In genomic region chr14:106790189-106791036, GRCh38 we compare ENCODE assay signal across 8 cellular contexts.
DNase-seq lines count a peak whose midpoint lies in the region; ATAC-seq and TF ChIP-seq lines count a peak whose summit lies in the region.

No MANE protein-coding gene starts in this region.

- no peaks in the 10 kb centered on the region for H3K36me3 Mint-ChIP-seq in activated T-cell treated with anti-CD3 and anti-CD28 coated beads, Interleukin-2, amount 50 U/mL, for 4 hours (ENCODE audit: insufficient read depth)

- H4K91ac ChIP-seq in neuronal stem cell (ENCODE audit: low read depth, low read length, poor library complexity), result no peak overlapping the region

- H3K23ac ChIP-seq in neuronal stem cell (ENCODE audit: low read depth, low read length, poor library complexity), result no peak overlapping the region

- no peak overlapping the region for H2BK5ac ChIP-seq in neuronal stem cell (ENCODE audit: low read length)

- peaks cover 19% of the 10 kb centered on the region for H3K27me3 Mint-ChIP-seq in activated T-cell treated with anti-CD3 and anti-CD28 coated beads, Interleukin-2, amount 50 U/mL, for 4 hours (ENCODE audit: low read depth)

- WGBS in neuronal stem cell (ENCODE audit: extremely low coverage in 2 of 2, insufficient read length in 2 of 2, insufficient replicate concordance in 1 of 2), 2 donors, result no CpG with 5 or more reads among the region's 17 CpGs

- no peak overlapping the region for H3K9ac ChIP-seq in neuronal stem cell (ENCODE audit: low read depth, low read length, poor library complexity)

- ATAC-seq in HG03095 (IDR thresholded peaks at IDR 0.05; ENCODE audit: unreplicated experiment) (peak; percentile 54), left cardiac atrium (no peak), HG02840 (IDR thresholded peaks at IDR 0.05; ENCODE audit: low FRiP score, unreplicated experiment) (no peak)
- ATAC-seq in activated T-cell treated with anti-CD3 and anti-CD28 coated beads, Interleukin-2, amount 50 U/mL, for 4 hours, result peak in 1 of 2 donors; percentile 75

- H2BK120ac ChIP-seq in neuronal stem cell (ENCODE audit: low read depth, low read length), result no peak overlapping the region

- intact Hi-C loops in OCI-LY7 (cut with micrococcal nuclease; ENCODE audit: unreplicated experiment) (no loop called here), left cardiac atrium (cut with DNase I) (no loop called here)

- H3K4me1 ChIP-seq in OCI-LY7 (ENCODE audit: insufficient read depth, low read length, poor library complexity, severe bottlenecking) (no peaks in the 10 kb centered on the region), neuronal stem cell (ENCODE audit: control insufficient read depth in 2 of 2, insufficient read depth in 1 of 2, low read depth in 1 of 2, low read length in 2 of 2) (no peaks in the 10 kb centered on the region)

- BruUV-seq in OCI-LY7 (replicated peaks; lab: Mats Ljungman, UMichigan), result no TSS peak

- H3K9me3 ChIP-seq in OCI-LY7 (ENCODE audit: low read length) (no peaks in the 10 kb centered on the region), neuronal stem cell (replicated peaks in 1 of 2; ENCODE audit: control insufficient read depth in 2 of 2, insufficient read depth in 1 of 2, low read depth in 1 of 2, low read length in 2 of 2) (peaks cover 0 to 16% of the 10 kb centered on the region in 2 donors)

- H3K36me3 ChIP-seq in OCI-LY7 (ENCODE audit: insufficient read depth, low read length) (no peaks in the 10 kb centered on the region), neuronal stem cell (replicated peaks in 1 of 2; ENCODE audit: control insufficient read depth in 2 of 2, insufficient read depth in 2 of 2, low read length in 2 of 2) (no peaks in the 10 kb centered on the region)

- H3K14ac ChIP-seq in neuronal stem cell (ENCODE audit: low read length), result no peak overlapping the region

- H2AK5ac ChIP-seq in neuronal stem cell (ENCODE audit: low read depth, low read length), result no peak overlapping the region

- no peak overlapping the region for H4K8ac ChIP-seq in neuronal stem cell (ENCODE audit: low read depth, low read length)

- no peak overlapping the region for H2BK12ac ChIP-seq in neuronal stem cell (ENCODE audit: low read length)

- TF ChIP-seq CTCF in OCI-LY7 (conservative IDR thresholded peaks at IDR 0.05; ENCODE audit: low read length), result peak; percentile 95

- POLR2A ChIA-PET in OCI-LY7 (lab: Charles Lee), result interaction anchor here (1.1 to 1.4 kb wide), 3 partner anchors 14 to 51 kb away, joined by 3 to 5 read pairs (median 3); no protein-coding TSS in a partner anchor

- no peaks in the 10 kb centered on the region for H3K9me3 Mint-ChIP-seq in activated T-cell treated with anti-CD3 and anti-CD28 coated beads, Interleukin-2, amount 50 U/mL, for 4 hours

- no peak overlapping the region for H2BK15ac ChIP-seq in neuronal stem cell (ENCODE audit: low read length)

- CTCF ChIA-PET in OCI-LY7 (lab: Charles Lee; ENCODE audit: unreplicated experiment), result interaction anchor here (1.2 to 1.3 kb wide), 2 partner anchors 40 to 82 kb away, joined by 3 to 4 read pairs; no protein-coding TSS in a partner anchor

- DNase-seq in COR-L47 (lab: John Stamatoyannopoulos, UW), result peak; percentile 55
- peak; percentile 90 for DNase-seq in OCI-LY7 (ENCODE audit: low spot score)
- DNase-seq in activated T-cell treated with anti-CD3 and anti-CD28 coated beads, Interleukin-2, amount 50 U/mL, for 4 hours, result peak; percentile 68
- peak; percentile 55 for DNase-seq in left cardiac atrium
- DNase-seq in stimulated activated CD4-positive, alpha-beta T cell treated with anti-CD3 and anti-CD28 coated beads, Interleukin-4, amount 100 ng/mL, for 24 hours, result peak; percentile 80
- no peak for DNase-seq in neuronal stem cell (ENCODE audit: low spot score)

- no peaks in the 10 kb centered on the region for H4K20me1 ChIP-seq in OCI-LY7 (ENCODE audit: insufficient read depth, low read length)

- H3K27me3 ChIP-seq in neuronal stem cell (ENCODE audit: control insufficient read depth in 3 of 3, insufficient read depth in 3 of 3, low read depth in 1 of 3, low read length in 3 of 3), result no peaks in the 10 kb centered on the region

- peaks cover 9% of the 10 kb centered on the region for H3K4me1 Mint-ChIP-seq in activated T-cell treated with anti-CD3 and anti-CD28 coated beads, Interleukin-2, amount 50 U/mL, for 4 hours (ENCODE audit: low read depth)

- no peak overlapping the region for H3K4me3 Mint-ChIP-seq in activated T-cell treated with anti-CD3 and anti-CD28 coated beads, Interleukin-2, amount 50 U/mL, for 4 hours

- no peak overlapping the region for H3K4ac ChIP-seq in neuronal stem cell (ENCODE audit: low read length)

- no peak overlapping the region for H3K27ac ChIP-seq in OCI-LY7 (ENCODE audit: low read depth, low read length, poor library complexity, severe bottlenecking)
- H3K27ac ChIP-seq in neuronal stem cell (replicated peaks; ENCODE audit: low read length), result no peak overlapping the region

- no peaks in the 10 kb centered on the region for H3K79me1 ChIP-seq in neuronal stem cell (ENCODE audit: low read depth, low read length)

- H3K4me3 ChIP-seq in OCI-LY7 (ENCODE audit: low read depth, low read length, poor library complexity, severe bottlenecking), result no peak overlapping the region
- no peak overlapping the region for H3K4me3 ChIP-seq in neuronal stem cell (ENCODE audit: low read length in 2 of 2)

- H3K79me2 ChIP-seq in OCI-LY7 (ENCODE audit: insufficient read depth, low read depth, low read length), result no peaks in the 10 kb centered on the region

- H3K4me2 ChIP-seq in OCI-LY7 (ENCODE audit: low read length) (peak overlapping the region; percentile 28; the same call in 1 of the 2 replicates), neuronal stem cell (ENCODE audit: insufficient read depth, low read length, poor library complexity, severe bottlenecking) (no peak overlapping the region)

- no peaks in the 10 kb centered on the region for H3K9me2 ChIP-seq in OCI-LY7 (ENCODE audit: insufficient read depth, low read length)

- no peak overlapping the region for H3K18ac ChIP-seq in neuronal stem cell (ENCODE audit: low read length)

- H2AFZ ChIP-seq in OCI-LY7 (ENCODE audit: low read length) (peak overlapping the region; percentile 8; the same call in 1 of the 2 replicates), neuronal stem cell (ENCODE audit: low read length) (no peak overlapping the region)
